15 cellular contexts compared by ENCODE assay signal in the genomic region with DNA sequence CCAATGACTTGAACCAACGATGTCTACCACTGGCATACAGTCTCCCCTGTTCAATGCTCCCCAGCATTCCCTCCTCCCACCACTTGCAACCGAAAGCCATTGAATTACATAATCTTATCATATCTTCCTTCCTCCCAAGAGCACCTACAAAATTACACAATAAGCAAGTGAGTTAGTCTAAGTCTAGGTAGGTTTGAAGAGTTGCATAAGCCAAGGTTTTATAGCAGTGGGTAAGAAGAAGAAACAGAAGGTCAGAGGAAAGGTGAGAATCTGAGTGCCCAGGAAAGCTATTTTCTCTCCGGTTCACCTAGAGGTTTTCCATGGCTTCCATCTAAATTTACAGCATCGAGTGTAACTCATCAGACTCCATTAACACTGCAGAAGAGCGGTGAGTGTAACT. TPM values are rescaled to one million over a fixed set of nuclear protein-coding genes. Genes with fewer than 3 reads are reported as not detected.
DNase-seq lines count a peak whose midpoint lies in the region; FAIRE-seq and TF ChIP-seq lines count a peak whose summit lies in the region.
"Had no signal": no experiment of that assay in that cellular context is flagged by ENCODE, and none has a peak within 500 bp of the region (broad histone marks: within the 10 kb centered on the region; RNA-seq: fewer than 3 reads in every experiment).

No MANE protein-coding gene starts in this region.

- no peak for DNase-seq in GM12892 (ENCODE audit: insufficient read length)
- no peak for DNase-seq in H4 (ENCODE audit: low spot score)
- no peak for DNase-seq in HEK293T (ENCODE audit: extremely low spot score)
- no peak for DNase-seq in ascending aorta (ENCODE audit: low spot score in 2 of 2)
- DNase-seq: BE2C; C1 segment of cervical spinal cord; Caco-2; CD4-positive, CD25-positive, alpha-beta regulatory T cell had no signal

- POLR2A ChIA-PET in HEK293T (lab: Yijun Ruan, JAX), result no interaction called here

- intact Hi-C loops in ascending aorta (cut with DNase I), result no loop called here

- peaks cover 9 to 15% of the 10 kb centered on the region in 2 experiments for H3K4me1 ChIP-seq in neutrophil (ENCODE audit: control insufficient read depth in 1 of 2, insufficient read depth in 1 of 2, low read depth in 1 of 2, low read length in 1 of 2)
- no peaks in the 10 kb centered on the region for H3K4me1 ChIP-seq in ascending aorta
- H3K4me1 ChIP-seq: HAP-1 had no signal

- no peak for TF ChIP-seq CTCF in neutrophil (IDR thresholded peaks at IDR 0.05)
- no peak for TF ChIP-seq CTCF in ascending aorta (IDR thresholded peaks at IDR 0.05)

- H3K36me3 ChIP-seq in neutrophil (peaks cover 13% of the 10 kb centered on the region), ascending aorta (no peaks in the 10 kb centered on the region)
- H3K36me3 ChIP-seq: HAP-1 had no signal

- TF ChIP-seq POLR2A in GM12892 (IDR thresholded peaks at IDR 0.05; ENCODE audit: low read depth, low read length), result no peak

- H3K27ac ChIP-seq in cingulate gyrus (ENCODE audit: low read depth, low read length) (peak overlapping the region; percentile 87), neutrophil (peak overlapping the region; percentile 28), temporal lobe (ENCODE audit: low read depth, low read length) (peak overlapping the region; percentile 88), ascending aorta (no peak overlapping the region)

- CTCF ChIA-PET in HEK293T (lab: Yijun Ruan, JAX), result no interaction called here

- FAIRE-seq in GM12892 (lab: Jason Lieb, UNC), result peak; percentile 36
- FAIRE-seq: G401.6, H1 had no signal

- H3K4me3 ChIP-seq in neutrophil (ENCODE audit: low read depth in 1 of 2, low read length in 1 of 2) (no peak overlapping the region), ascending aorta (no peak overlapping the region)
- H3K4me3 ChIP-seq: HAP-1 had no signal

- H3K27me3 ChIP-seq in neutrophil (no peaks in the 10 kb centered on the region), ascending aorta (no peaks in the 10 kb centered on the region)
- H3K27me3 ChIP-seq: BE2C had no signal

- H3K9me3 ChIP-seq in neutrophil (no peaks in the 10 kb centered on the region), ascending aorta (no peaks in the 10 kb centered on the region)
- H3K9me3 ChIP-seq: BE2C, Caco-2, HAP-1 had no signal

TF ChIP-seq in HEK293T, 16 proteins besides CTCF, POLR2A, EP300 and RAD21:
- TF ChIP-seq BHLHE40 (IDR thresholded peaks at IDR 0.05; ENCODE audit: borderline replicate concordance) (no peak), TARDBP (IDR thresholded peaks at IDR 0.05) (no peak), ELF4 (IDR thresholded peaks at IDR 0.05) (no peak), SUZ12 (IDR thresholded peaks at IDR 0.05) (no peak), ARNT (IDR thresholded peaks at IDR 0.05) (no peak), FOXM1 (IDR thresholded peaks at IDR 0.05; ENCODE audit: borderline replicate concordance) (no peak), L3MBTL2 (conservative IDR thresholded peaks at IDR 0.05) (no peak), FOXK2 (IDR thresholded peaks at IDR 0.05) (no peak), NFRKB (IDR thresholded peaks at IDR 0.05) (no peak), ZNF384 (IDR thresholded peaks at IDR 0.05) (no peak), FOXA1 (IDR thresholded peaks at IDR 0.05) (no peak), LEF1 (IDR thresholded peaks at IDR 0.05; ENCODE audit: borderline replicate concordance) (no peak), SP1 (IDR thresholded peaks at IDR 0.05) (no peak)
- TF ChIP-seq, protein P1, sequence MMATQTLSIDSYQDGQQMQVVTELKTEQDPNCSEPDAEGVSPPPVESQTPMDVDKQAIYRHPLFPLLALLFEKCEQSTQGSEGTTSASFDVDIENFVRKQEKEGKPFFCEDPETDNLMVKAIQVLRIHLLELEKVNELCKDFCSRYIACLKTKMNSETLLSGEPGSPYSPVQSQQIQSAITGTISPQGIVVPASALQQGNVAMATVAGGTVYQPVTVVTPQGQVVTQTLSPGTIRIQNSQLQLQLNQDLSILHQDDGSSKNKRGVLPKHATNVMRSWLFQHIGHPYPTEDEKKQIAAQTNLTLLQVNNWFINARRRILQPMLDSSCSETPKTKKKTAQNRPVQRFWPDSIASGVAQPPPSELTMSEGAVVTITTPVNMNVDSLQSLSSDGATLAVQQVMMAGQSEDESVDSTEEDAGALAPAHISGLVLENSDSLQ (IDR thresholded peaks at IDR 0.05), result no peak

RNA-seq across cellular contexts. Expression of a gene that starts 40.3 kb away (rescaled TPM):
- 53.0 TPM for polyA plus RNA-seq in GM12892 (2012; ENCODE audit: missing spikeins)
- 151 TPM for total RNA-seq in temporal lobe
- 1.3 and 2.4 TPM in 2 replicates for total RNA-seq in H4 (2014; rRNA removed; shearing (Covaris generic))
- 11.4 TPM for total RNA-seq in ascending aorta
- total RNA-seq: A172 had no signal

Comparison
In these comparisons a context has a peak if more than half of its experiments do, and no peak if none do; other contexts are left out.
1. H3K27ac ChIP-seq: peak in cingulate gyrus (single experiment), neutrophil (single experiment) and temporal lobe (single experiment); none in ascending aorta (0 of 2).
2. RNA of a gene that starts 40.3 kb away (total RNA-seq): 151 TPM in temporal lobe (single experiment); 11.4 TPM in ascending aorta (single experiment) and 1.3 to 2.4 TPM in H4; every median in the first group is over 10 times any median in the second.